Comparison of ENCODE assay signal across 8 cellular contexts in genomic region chr10:77391605-77392235, GRCh38.
DNase-seq lines count a peak whose midpoint lies in the region; ATAC-seq and TF ChIP-seq lines count a peak whose summit lies in the region.

No MANE protein-coding gene starts in this region.

- intact Hi-C loops in heart left ventricle (cut with DNase I) = loop anchor here (1.0 to 10.0 kb wide), 8 partner anchors 214 to 251 kb away; no protein-coding TSS in a partner anchor
- intact Hi-C loops in posterior vena cava (cut with DNase I) = loop anchor here (5.0 to 10.0 kb wide), 2 partner anchors 217 to 219 kb away; no protein-coding TSS in a partner anchor

- peaks cover 8% of the 10 kb centered on the region for H3K4me1 Mint-ChIP-seq in activated naive CD8-positive, alpha-beta T cell treated with anti-CD3 and anti-CD28 coated beads for 36 hours

- peak; percentile 66 for TF ChIP-seq CTCF in GM10248 (IDR thresholded peaks at IDR 0.05; ENCODE audit: control extremely low read depth, extremely low read depth, low read depth, missing control alignments)
- peak; percentile 31 to 64 (median 48) for TF ChIP-seq CTCF in heart left ventricle (IDR thresholded peaks at IDR 0.05)

- H3K27me3 ChIP-seq in ACC112 (ENCODE audit: insufficient read depth, low read length) (no peaks in the 10 kb centered on the region), heart left ventricle (peaks cover 0 to 4% (median 0%) of the 10 kb centered on the region in 9 donors)

- H3K9me3 ChIP-seq in heart left ventricle = no peaks in the 10 kb centered on the region

- CTCF ChIA-PET in GM10248 (lab: Yijun Ruan, JAX) = interaction anchor here (0.7 to 4.5 kb wide), 22 partner anchors 8 to 326 kb away, joined by 3 to 22 read pairs (median 4); no protein-coding TSS in a partner anchor

- no peak overlapping the region for H3K27ac Mint-ChIP-seq in activated naive CD8-positive, alpha-beta T cell treated with anti-CD3 and anti-CD28 coated beads for 36 hours

- no peaks in the 10 kb centered on the region for H3K27me3 Mint-ChIP-seq in activated naive CD8-positive, alpha-beta T cell treated with anti-CD3 and anti-CD28 coated beads for 36 hours

- H3K4me3 Mint-ChIP-seq in activated naive CD8-positive, alpha-beta T cell treated with anti-CD3 and anti-CD28 coated beads for 36 hours = no peak overlapping the region

- no peak for TF ChIP-seq POLR2A in heart left ventricle (IDR thresholded peaks at IDR 0.05)

- DNase-seq in GM10248 (ENCODE audit: extremely low spot score) = peak; percentile 51
- peak; percentile 31 for DNase-seq in NCI-H2171 treated with DMSO at 0.1 percent for 48 hours (lab: John Stamatoyannopoulos, UW)
- DNase-seq in activated naive CD8-positive, alpha-beta T cell treated with anti-CD3 and anti-CD28 coated beads for 36 hours = peak; percentile 13
- DNase-seq in heart left ventricle = peak; percentile 54 to 75 (median 66)
- peak; percentile 92 for DNase-seq in posterior vena cava (ENCODE audit: low spot score)

- peak overlapping the region; percentile 84 for H2AFZ ChIP-seq in ACC112 (ENCODE audit: low read length, unreplicated experiment)

- POLR2A ChIA-PET in GM10248 (lab: Yijun Ruan, JAX) = no interaction called here

- no peaks in the 10 kb centered on the region for H3K36me3 Mint-ChIP-seq in activated naive CD8-positive, alpha-beta T cell treated with anti-CD3 and anti-CD28 coated beads for 36 hours

- H3K9me3 Mint-ChIP-seq in activated naive CD8-positive, alpha-beta T cell treated with anti-CD3 and anti-CD28 coated beads for 36 hours = no peaks in the 10 kb centered on the region

- H3K27ac ChIP-seq in ACC112 (ENCODE audit: low read depth, low read length) (peak overlapping the region; percentile 91), heart left ventricle (peak overlapping the region in 1 of 12 donors; percentile 70)

- H3K4me3 ChIP-seq in ACC112 (ENCODE audit: low read depth, low read length) = peak overlapping the region; percentile 35
- no peak overlapping the region for H3K4me3 ChIP-seq in heart left ventricle

- no peaks in the 10 kb centered on the region for H3K36me3 ChIP-seq in ACC112 (ENCODE audit: insufficient read depth, low read length)
- no peaks in the 10 kb centered on the region for H3K36me3 ChIP-seq in heart left ventricle

- H3K79me2 ChIP-seq in ACC112 (ENCODE audit: control insufficient read depth, insufficient read depth, low read length, unreplicated experiment) = peaks cover 3% of the 10 kb centered on the region

- peaks cover 68% of the 10 kb centered on the region for H3K4me1 ChIP-seq in ACC112 (ENCODE audit: control insufficient read depth, insufficient read depth, low read length, unreplicated experiment)
- H3K4me1 ChIP-seq in heart left ventricle = peaks cover 0 to 24% (median 10%) of the 10 kb centered on the region in 12 donors

- 11 to 18% (median 16%) methylated on average over 12 of the region's 12 CpGs for WGBS in heart left ventricle, 4 donors

- ATAC-seq in heart left ventricle (peak in 3 of 4 donors; percentile 62 to 81 (median 72)), GM21526 (IDR thresholded peaks at IDR 0.05; ENCODE audit: low FRiP score, unreplicated experiment) (no peak), GM21723 (IDR thresholded peaks at IDR 0.05; ENCODE audit: unreplicated experiment) (no peak)

Comparison
In these comparisons a context has a peak if more than half of its experiments do, and no peak if none do; other contexts are left out.
1. DNase-seq: peak in every context shown above with its lines; median percentile 92 in posterior vena cava; 66 in heart left ventricle; 51 in GM10248; 31 in NCI-H2171 treated with DMSO at 0.1 percent for 48 hours; 13 in activated naive CD8-positive, alpha-beta T cell treated with anti-CD3 and anti-CD28 coated beads for 36 hours.
2. ATAC-seq: peak in heart left ventricle (3 of 4); none in GM21526 (single experiment) and GM21723 (single experiment).